8 cellular contexts compared by ENCODE assay signal in genomic region chr14:73613046-73613383, GRCh38. TPM values are rescaled to one million over a fixed set of nuclear protein-coding genes. Genes with fewer than 3 reads are reported as not detected.
DNase-seq lines count a peak whose midpoint lies in the region; ATAC-seq lines count a peak whose summit lies in the region.

No MANE protein-coding gene starts in this region.

- peaks cover 0 to 3% (median 0%) of the 10 kb centered on the region in 3 donors for H3K4me1 Mint-ChIP-seq in CD8-positive, alpha-beta memory T cell

- no peaks in the 10 kb centered on the region for H3K9me3 Mint-ChIP-seq in CD8-positive, alpha-beta memory T cell

- DNase-seq in CD8-positive, alpha-beta memory T cell = no peak
- DNase-seq in inferior parietal cortex (ENCODE audit: extremely low spot score) (peak; percentile 34), NCI-H2107 treated with DMSO at 0.1 percent for 48 hours (lab: John Stamatoyannopoulos, UW; ENCODE audit: unreplicated experiment) (no peak), DMS79 treated with DMSO at 0.1 percent for 48 hours (lab: John Stamatoyannopoulos, UW) (no peak), NOMO-1 treated with DMSO at 0.1 percent for 48 hours (lab: John Stamatoyannopoulos, UW; ENCODE audit: unreplicated experiment) (no peak)

- peaks cover 8% of the 10 kb centered on the region for H3K4me1 ChIP-seq in CD8-positive, alpha-beta memory T cell (ENCODE audit: insufficient read depth, low read length)
- peaks cover 0 to 22% (median 15%) of the 10 kb centered on the region in 5 donors for H3K4me1 ChIP-seq in subcutaneous abdominal adipose tissue (ENCODE audit: control insufficient read depth in 5 of 5, insufficient read depth in 5 of 5, low read length in 5 of 5)

- CTCF ChIA-PET in CD8-positive, alpha-beta memory T cell (lab: Charles Lee) = interaction anchor here (0.8 to 1.7 kb wide), 11 partner anchors 13 to 105 kb away, joined by 3 to 16 read pairs (median 4); partner anchors contain the start of genes ACOT2 and ACOT4

- peak overlapping the region; percentile 66 to 97 (median 81) for H3K27ac Mint-ChIP-seq in CD8-positive, alpha-beta memory T cell

- no peaks in the 10 kb centered on the region for H3K27me3 ChIP-seq in CD8-positive, alpha-beta memory T cell (ENCODE audit: insufficient read depth, low read length, poor library complexity, severe bottlenecking)
- no peaks in the 10 kb centered on the region for H3K27me3 ChIP-seq in subcutaneous abdominal adipose tissue (ENCODE audit: control insufficient read depth in 5 of 5, insufficient read depth in 4 of 5, low read length in 5 of 5)

- no peaks in the 10 kb centered on the region for H3K36me3 ChIP-seq in CD8-positive, alpha-beta memory T cell (ENCODE audit: insufficient read depth, low read length)
- H3K36me3 ChIP-seq in subcutaneous abdominal adipose tissue (ENCODE audit: control insufficient read depth in 5 of 5, insufficient read depth in 5 of 5, low read length in 5 of 5) = no peaks in the 10 kb centered on the region

- H3K27ac ChIP-seq in CD8-positive, alpha-beta memory T cell (ENCODE audit: low read depth, low read length) = peak overlapping the region; percentile 45
- H3K27ac ChIP-seq in angular gyrus (ENCODE audit: low read depth, low read length) (peak overlapping the region; percentile 65), subcutaneous abdominal adipose tissue (ENCODE audit: low read depth, low read length) (peak overlapping the region; percentile 72)

- H3K9me3 ChIP-seq in CD8-positive, alpha-beta memory T cell (ENCODE audit: low read length) = no peaks in the 10 kb centered on the region
- H3K9me3 ChIP-seq in subcutaneous abdominal adipose tissue (ENCODE audit: control insufficient read depth in 5 of 5, low read length in 5 of 5) = peaks cover 0 to 4% (median 0%) of the 10 kb centered on the region in 5 donors

- H3K4me3 Mint-ChIP-seq in CD8-positive, alpha-beta memory T cell = peak overlapping the region; percentile 84 to 95 (median 90)

- ATAC-seq in HG03521 (IDR thresholded peaks at IDR 0.05; ENCODE audit: unreplicated experiment) = peak; percentile 9

- H3K27me3 Mint-ChIP-seq in CD8-positive, alpha-beta memory T cell = peaks cover 2 to 7% of the 10 kb centered on the region in 2 donors

- H3K4me3 ChIP-seq in CD8-positive, alpha-beta memory T cell (ENCODE audit: low read length) = peak overlapping the region; percentile 75
- H3K4me3 ChIP-seq in subcutaneous abdominal adipose tissue (ENCODE audit: low read depth in 1 of 5, low read length in 5 of 5) = peak overlapping the region; percentile 71 to 87 (median 80)

- POLR2A ChIA-PET in CD8-positive, alpha-beta memory T cell (lab: Charles Lee) = interaction anchor here (0.6 to 2.1 kb wide), 14 partner anchors 17 to 564 kb away, joined by 3 to 46 read pairs (median 6); partner anchors contain the start of genes ACOT2, ACOT4 and RIOX1

- H3K36me3 Mint-ChIP-seq in CD8-positive, alpha-beta memory T cell = peaks cover 0 to 4% (median 0%) of the 10 kb centered on the region in 3 donors

- H3K9ac ChIP-seq in subcutaneous abdominal adipose tissue (ENCODE audit: low read length in 5 of 5) = peak overlapping the region in 3 of 5 donors; percentile 16 to 66 (median 41)

RNA-seq across cellular contexts. Expression of gene ACOT6, which starts 0.7 kb away (rescaled TPM):
- total RNA-seq in CD8-positive, alpha-beta memory T cell = not detected
- not detected for polyA plus RNA-seq in CD8-positive, alpha-beta memory T cell

RNA-seq across cellular contexts. Expression of gene ACOT4, which starts 21.3 kb away (rescaled TPM):
- total RNA-seq in CD8-positive, alpha-beta memory T cell = 1 to 10 TPM; 4.0 to 5.0 TPM
- 5.0 TPM for polyA plus RNA-seq in CD8-positive, alpha-beta memory T cell

RNA-seq across cellular contexts. Expression of gene DNAL1, which starts 31.8 kb away (rescaled TPM):
- total RNA-seq in CD8-positive, alpha-beta memory T cell = 10 to 100 TPM in 1 of 2 experiments, 1 to 10 TPM in 1; 8.1 to 10.9 TPM
- polyA plus RNA-seq in CD8-positive, alpha-beta memory T cell = 5.8 TPM

RNA-seq across cellular contexts. Expression of gene ACOT2, which starts 44.0 kb away (rescaled TPM):
- 10 to 100 TPM; 16.2 to 16.4 TPM for total RNA-seq in CD8-positive, alpha-beta memory T cell
- polyA plus RNA-seq in CD8-positive, alpha-beta memory T cell = 22.4 TPM

RNA-seq across cellular contexts. Expression of gene HEATR4, which starts 54.3 kb away (rescaled TPM):
- not detected for total RNA-seq in CD8-positive, alpha-beta memory T cell
- 1.0 TPM for polyA plus RNA-seq in CD8-positive, alpha-beta memory T cell
